Comparison of ENCODE assay signal across 25 cellular contexts in genomic region chr2:15047184-15047583, GRCh38.
"Had no signal": no experiment of that assay in that cellular context is flagged by ENCODE, and none has a peak within 500 bp of the region (broad histone marks: within the 10 kb centered on the region; RNA-seq: fewer than 3 reads in every experiment).

No MANE protein-coding gene starts in this region.

- H3K9me3 ChIP-seq: heart left ventricle, left ventricle myocardium inferior, ovary, stomach, thyroid gland had no signal

- H3K36me3 ChIP-seq: brain microvascular endothelial cell, heart left ventricle, left ventricle myocardium inferior, ovary, stomach, thyroid gland had no signal

- H3K27me3 ChIP-seq: brain microvascular endothelial cell, heart left ventricle, ovary, stomach, thyroid gland had no signal

- H3K27ac ChIP-seq: brain microvascular endothelial cell, heart left ventricle, left ventricle myocardium inferior, ovary, skin epidermis, stomach, thyroid gland, VCaP had no signal

- DNase-seq: activated CD4-positive, alpha-beta memory T cell treated with anti-CD3 and anti-CD28 coated beads for 36 hours; activated CD8-positive, alpha-beta memory T cell treated with anti-CD3 and anti-CD28 coated beads, Interleukin-2, amount 50 U/mL, for 48 hours; activated gamma-delta T cell; activated naive CD4-positive, alpha-beta T cell treated with anti-CD3 and anti-CD28 coated beads, Interleukin-2, amount 10 ng/mL, durations not matched to agents 7 days and 5 days; activated naive CD8-positive, alpha-beta T cell treated with anti-CD3 and anti-CD28 coated beads, Interleukin-2, amount 10 ng/mL, durations not matched to agents 7 days and 5 days; activated T-cell treated with anti-CD3 and anti-CD28 coated beads, Interleukin-2, amount 50 U/mL, for 24 hours; amniotic stem cell; brain microvascular endothelial cell; caudate nucleus; foreskin fibroblast; heart left ventricle; hypothalamus; islet precursor cell; left ventricle myocardium inferior; ovary; retina; stimulated activated CD4-positive, alpha-beta T cell treated with anti-CD3 and anti-CD28 coated beads, Interleukin-12 subunit alpha, Interleukin-12 subunit beta, amount 100 ng/mL, for 4 hours; stimulated activated CD4-positive, alpha-beta T cell treated with anti-CD3 and anti-CD28 coated beads, Interleukin-4, amount 100 ng/mL, for 1 hour; stomach; SW 1271; T-helper 9 cell; thyroid gland had no signal

- H3K4me3 ChIP-seq: heart left ventricle, left ventricle myocardium inferior, lung, ovary, skin epidermis, stomach, thyroid gland had no signal

- H3K4me1 ChIP-seq: heart left ventricle, left ventricle myocardium inferior, thyroid gland had no signal
